Comparison of ENCODE assay signal across 22 cellular contexts in the genomic region with DNA sequence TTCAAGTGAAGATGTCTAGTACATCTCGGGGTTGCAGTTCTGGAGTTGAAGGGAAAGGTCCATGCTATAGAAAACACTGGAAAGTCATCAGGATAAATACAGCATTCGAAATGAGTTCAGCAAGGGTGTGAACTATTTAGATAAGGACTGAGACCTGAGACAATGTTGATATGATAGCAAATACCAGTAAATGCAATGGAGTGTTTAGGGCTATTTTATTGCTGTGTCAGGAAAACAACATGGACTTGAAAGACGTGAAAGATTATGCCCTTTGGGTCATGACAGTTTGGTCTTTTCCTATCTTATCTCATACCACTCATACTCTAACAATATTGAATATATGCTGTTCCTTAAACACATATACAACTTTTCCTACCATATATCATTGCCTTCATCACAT.
DNase-seq lines count a peak whose midpoint lies in the region; ATAC-seq, FAIRE-seq and TF ChIP-seq lines count a peak whose summit lies in the region.
"Had no signal": no experiment of that assay in that cellular context is flagged by ENCODE, and none has a peak within 500 bp of the region (broad histone marks: within the 10 kb centered on the region; RNA-seq: fewer than 3 reads in every experiment).

No MANE protein-coding gene starts in this region.

- H2BK12ac ChIP-seq in mesenchymal stem cell (ENCODE audit: low read length in 2 of 2): no peak overlapping the region

- H2AK9ac ChIP-seq in IMR-90 (replicated peaks; ENCODE audit: low read depth, low read length, poor library complexity): no peak overlapping the region

- H3K9me1 ChIP-seq in IMR-90 (ENCODE audit: insufficient read depth, low read length): no peaks in the 10 kb centered on the region

- TF ChIP-seq EP300 in A549 (IDR thresholded peaks at IDR 0.05): no peak

- POLR2A ChIA-PET in A549 (lab: Yijun Ruan, JAX): no interaction called here
- POLR2A ChIA-PET in IMR-90 (lab: Charles Lee; ENCODE audit: unreplicated experiment): no interaction called here

- H3K36me3 ChIP-seq in IMR-90 (ENCODE audit: control insufficient read depth, insufficient read depth, low read length) (no peaks in the 10 kb centered on the region), mesenchymal stem cell (ENCODE audit: control insufficient read depth in 1 of 2, insufficient read depth in 2 of 2, low read depth in 1 of 2, low read length in 2 of 2) (no peaks in the 10 kb centered on the region), parathyroid adenoma (ENCODE audit: control insufficient read depth, insufficient read depth, low read length) (no peaks in the 10 kb centered on the region), osteoblast (ENCODE audit: insufficient read depth, low read length) (no peaks in the 10 kb centered on the region)
- H3K36me3 ChIP-seq: BLaER1 treated with 17β-estradiol and CSF1 and Interleukin-3, amounts not matched to agents 10 nM and 100 nM had no signal

- DNase-seq in A549 (ENCODE audit: low read depth in 1 of 2, low spot score in 1 of 2) (no peak), IMR-90 (no peak), mesenchymal stem cell (peak; percentile 7), NCI-H446 treated with DMSO at 0.1 percent for 48 hours (lab: John Stamatoyannopoulos, UW) (no peak), osteoblast (ENCODE audit: insufficient read length, low spot score, missing footprints) (no peak)
- DNase-seq: 8988T; AML-193; Caco-2; Calu3; CD4-positive, alpha-beta T cell; CD8-positive, alpha-beta T cell; DMS79 treated with DMSO at 0.1 percent for 48 hours; GF-D8 had no signal

- H2BK20ac ChIP-seq in IMR-90 (ENCODE audit: low read depth, low read length): no peak overlapping the region

- H4K20me1 ChIP-seq in IMR-90 (ENCODE audit: insufficient read depth, low read length): no peaks in the 10 kb centered on the region
- no peaks in the 10 kb centered on the region for H4K20me1 ChIP-seq in osteoblast (ENCODE audit: insufficient read depth, low read length)
- H4K20me1 ChIP-seq: BLaER1 treated with 17β-estradiol and CSF1 and Interleukin-3, amounts not matched to agents 10 nM and 100 nM had no signal

- H3K23ac ChIP-seq in IMR-90 (ENCODE audit: low read depth, low read length) (no peak overlapping the region), mesenchymal stem cell (ENCODE audit: low read length in 2 of 2) (no peak overlapping the region)

- no peak overlapping the region for H4K91ac ChIP-seq in IMR-90 (ENCODE audit: insufficient read depth, low read depth, low read length)
- H4K91ac ChIP-seq in mesenchymal stem cell (ENCODE audit: low read length): no peak overlapping the region

- H3K27me3 ChIP-seq in IMR-90 (ENCODE audit: control insufficient read depth, insufficient read depth, low read length): no peaks in the 10 kb centered on the region
- no peaks in the 10 kb centered on the region for H3K27me3 ChIP-seq in mesenchymal stem cell (ENCODE audit: control insufficient read depth in 1 of 2, insufficient read depth in 1 of 2, low read length in 2 of 2)
- H3K27me3 ChIP-seq in parathyroid adenoma (ENCODE audit: control insufficient read depth, insufficient read depth, low read length): no peaks in the 10 kb centered on the region
- H3K27me3 ChIP-seq in osteoblast (ENCODE audit: insufficient read depth, low read length): no peaks in the 10 kb centered on the region
- H3K27me3 ChIP-seq: BLaER1 treated with 17β-estradiol and CSF1 and Interleukin-3, amounts not matched to agents 10 nM and 100 nM had no signal

- dilution Hi-C loops in IMR-90 (cut with HindIII; ENCODE audit: low sequenced_read_pairs, unreplicated experiment): no loop called here

- TF ChIP-seq CTCF in A549 (IDR thresholded peaks at IDR 0.05) (no peak), IMR-90 (conservative IDR thresholded peaks at IDR 0.05; ENCODE audit: low read depth, low read length) (no peak), parathyroid adenoma (IDR thresholded peaks at IDR 0.05) (no peak), osteoblast (IDR thresholded peaks at IDR 0.05; ENCODE audit: extremely low read depth, low read depth, low read length) (no peak)

- ATAC-seq in A549 (no peak), IMR-90 (ENCODE audit: low read depth) (no peak), HG03439 (IDR thresholded peaks at IDR 0.05; ENCODE audit: unreplicated experiment) (no peak)
- ATAC-seq: CD8-positive, alpha-beta T cell had no signal

- no peak for TF ChIP-seq RAD21 in A549 (conservative IDR thresholded peaks at IDR 0.05 in 1 of 2, IDR thresholded peaks at IDR 0.05 in 1 of 2)
- TF ChIP-seq RAD21 in IMR-90 (IDR thresholded peaks at IDR 0.05; ENCODE audit: low read length): no peak

- no peak overlapping the region for H4K5ac ChIP-seq in IMR-90 (ENCODE audit: low read depth, low read length)

- H2BK5ac ChIP-seq in IMR-90 (ENCODE audit: low read depth, low read length, poor library complexity, severe bottlenecking) (no peak overlapping the region), mesenchymal stem cell (ENCODE audit: low read depth, low read length, poor library complexity, severe bottlenecking) (no peak overlapping the region)

- H3K9me3 ChIP-seq in A549: no peaks in the 10 kb centered on the region; the same call in 2 of the 3 replicates
- no peaks in the 10 kb centered on the region for H3K9me3 ChIP-seq in IMR-90 (ENCODE audit: control insufficient read depth, insufficient read depth, low read length)
- H3K9me3 ChIP-seq in mesenchymal stem cell (ENCODE audit: control insufficient read depth, low read length): no peaks in the 10 kb centered on the region
- no peaks in the 10 kb centered on the region for H3K9me3 ChIP-seq in parathyroid adenoma (ENCODE audit: control insufficient read depth, low read length)
- no peaks in the 10 kb centered on the region for H3K9me3 ChIP-seq in osteoblast (ENCODE audit: low read depth, low read length)
- H3K9me3 ChIP-seq: BLaER1 treated with 17β-estradiol and CSF1 and Interleukin-3, amounts not matched to agents 10 nM and 100 nM; Caco-2 had no signal

- in situ Hi-C loops in IMR-90 (cut with MboI; ENCODE audit: low sequenced_read_pairs): loop anchor here (10.0 kb wide), 1 partner anchor 155 kb away; no protein-coding TSS in a partner anchor

- CTCF ChIA-PET in A549 (lab: Yijun Ruan, JAX): no interaction called here
- CTCF ChIA-PET in IMR-90 (lab: Yijun Ruan, JAX): no interaction called here

- H2BK120ac ChIP-seq in IMR-90 (ENCODE audit: low read depth, low read length): no peak overlapping the region
- H2BK120ac ChIP-seq in mesenchymal stem cell (ENCODE audit: low read depth, low read length): no peak overlapping the region

- no peak overlapping the region for H3K56ac ChIP-seq in IMR-90 (ENCODE audit: extremely low read depth, insufficient read depth, low read length)

- H3K27ac ChIP-seq in A549 (no peak overlapping the region), IMR-90 (ENCODE audit: insufficient read depth, low read length) (no peak overlapping the region), mesenchymal stem cell (ENCODE audit: low read length, poor library complexity, severe bottlenecking) (no peak overlapping the region), parathyroid adenoma (peak overlapping the region; percentile 48), osteoblast (ENCODE audit: low read depth, low read length) (no peak overlapping the region)
- H3K27ac ChIP-seq: BLaER1 treated with 17β-estradiol and CSF1 and Interleukin-3, amounts not matched to agents 10 nM and 100 nM; C4-2B had no signal

- H2BK15ac ChIP-seq in IMR-90 (ENCODE audit: low read depth, low read length) (no peak overlapping the region), mesenchymal stem cell (ENCODE audit: low read depth, poor library complexity, severe bottlenecking) (no peak overlapping the region)

- no TSS peak for BruUV-seq in IMR-90 (replicated peaks; lab: Mats Ljungman, UMichigan)

- no peak overlapping the region for H3K4me3 ChIP-seq in A549
- H3K4me3 ChIP-seq in IMR-90 (ENCODE audit: insufficient read depth, low read depth, low read length): no peak overlapping the region
- H3K4me3 ChIP-seq in mesenchymal stem cell (ENCODE audit: insufficient read depth in 1 of 2, low read depth in 1 of 2, low read length in 2 of 2): no peak overlapping the region
- no peak overlapping the region for H3K4me3 ChIP-seq in parathyroid adenoma (ENCODE audit: low read depth, low read length)
- no peak overlapping the region for H3K4me3 ChIP-seq in osteoblast (ENCODE audit: insufficient read depth, low read length)
- H3K4me3 ChIP-seq: BLaER1 treated with 17β-estradiol and CSF1 and Interleukin-3, amounts not matched to agents 10 nM and 100 nM had no signal

- TF ChIP-seq POLR2A in A549 (IDR thresholded peaks at IDR 0.05; ENCODE audit: low read length) (no peak), IMR-90 (IDR thresholded peaks at IDR 0.05; ENCODE audit: low read depth, low read length) (no peak)

- H2AK5ac ChIP-seq in IMR-90 (ENCODE audit: low read depth, low read length): no peak overlapping the region
- no peak overlapping the region for H2AK5ac ChIP-seq in mesenchymal stem cell (ENCODE audit: low read length, severe bottlenecking)

- H4K8ac ChIP-seq in IMR-90 (ENCODE audit: low read depth in 2 of 2, low read length in 2 of 2) (no peak overlapping the region), mesenchymal stem cell (ENCODE audit: low read length) (no peak overlapping the region)

- no peaks in the 10 kb centered on the region for H3K79me1 ChIP-seq in IMR-90 (ENCODE audit: low read depth in 1 of 2, low read length in 2 of 2)
- no peaks in the 10 kb centered on the region for H3K79me1 ChIP-seq in mesenchymal stem cell (replicated peaks; ENCODE audit: low read length, poor library complexity, severe bottlenecking)

- H3K79me2 ChIP-seq in parathyroid adenoma: no peaks in the 10 kb centered on the region
- H3K79me2 ChIP-seq in osteoblast (ENCODE audit: insufficient read depth, low read length): no peaks in the 10 kb centered on the region

- no peak overlapping the region for H3K14ac ChIP-seq in IMR-90 (replicated peaks; ENCODE audit: low read depth, low read length)
- peak overlapping the region in 1 of 2 experiments; percentile 36 for H3K14ac ChIP-seq in mesenchymal stem cell (ENCODE audit: low read length in 2 of 2)

- 1% methylated on average over 3 of the region's 3 CpGs for WGBS in A549 (ENCODE audit: missing lambda C conversion rate)
- WGBS in IMR-90 (ENCODE audit: extremely low coverage in 2 of 2, insufficient read length in 1 of 2), 2 experiments: 40% methylated on average over 1 of the region's 3 CpGs; no CpG with 5 or more reads in 1 of the 2 experiments
- 47% methylated on average over 3 of the region's 3 CpGs for WGBS in mesenchymal stem cell

- H2AFZ ChIP-seq in IMR-90 (replicated peaks; ENCODE audit: low read length, poor library complexity): no peak overlapping the region
- H2AFZ ChIP-seq in mesenchymal stem cell (ENCODE audit: low read depth, low read length): peak overlapping the region; percentile 14
- peak overlapping the region; percentile 39 for H2AFZ ChIP-seq in parathyroid adenoma
- H2AFZ ChIP-seq in osteoblast (ENCODE audit: low read length): no peak overlapping the region

- H3K9ac ChIP-seq in IMR-90 (ENCODE audit: low read depth, low read length): no peak overlapping the region
- H3K9ac ChIP-seq in mesenchymal stem cell (ENCODE audit: low read length): no peak overlapping the region
- H3K9ac ChIP-seq in parathyroid adenoma: no peak overlapping the region
- H3K9ac ChIP-seq: BLaER1 treated with 17β-estradiol and CSF1 and Interleukin-3, amounts not matched to agents 10 nM and 100 nM had no signal

- no peaks in the 10 kb centered on the region for H3K4me1 ChIP-seq in A549
- no peaks in the 10 kb centered on the region for H3K4me1 ChIP-seq in IMR-90 (ENCODE audit: control insufficient read depth, insufficient read depth, low read length)
- H3K4me1 ChIP-seq in mesenchymal stem cell (ENCODE audit: control insufficient read depth, insufficient read depth, low read depth, low read length): no peaks in the 10 kb centered on the region
- peaks cover 29% of the 10 kb centered on the region for H3K4me1 ChIP-seq in parathyroid adenoma
- no peaks in the 10 kb centered on the region for H3K4me1 ChIP-seq in osteoblast (ENCODE audit: insufficient read depth, low read length)
- H3K4me1 ChIP-seq: Caco-2 had no signal

- FAIRE-seq in A549 (lab: Jason Lieb, UNC): no peak
- FAIRE-seq: A204.1, D721Med, G401.6, GM12891, GM19239 had no signal

- no peak overlapping the region for H3K4ac ChIP-seq in IMR-90 (ENCODE audit: low read depth, low read length)
- no peak overlapping the region for H3K4ac ChIP-seq in mesenchymal stem cell (ENCODE audit: low read depth in 1 of 2, low read length in 2 of 2)

- intact Hi-C loops in IMR-90 (cut with micrococcal nuclease): loop anchor here (5.0 to 10.0 kb wide), 3 partner anchors 775 to 1885 kb away; no protein-coding TSS in a partner anchor

- H3K18ac ChIP-seq in IMR-90 (ENCODE audit: low read depth, low read length) (no peak overlapping the region), mesenchymal stem cell (ENCODE audit: low read depth in 1 of 2, low read length in 2 of 2) (no peak overlapping the region)

- H3K4me2 ChIP-seq in A549 (no peak overlapping the region), IMR-90 (ENCODE audit: low read depth, low read length) (no peak overlapping the region), mesenchymal stem cell (ENCODE audit: low read length, poor library complexity, severe bottlenecking) (no peak overlapping the region), parathyroid adenoma (ENCODE audit: low read length) (no peak overlapping the region), osteoblast (ENCODE audit: insufficient read depth, low read length) (no peak overlapping the region)
- H3K4me2 ChIP-seq: BLaER1 treated with 17β-estradiol and CSF1 and Interleukin-3, amounts not matched to agents 10 nM and 100 nM had no signal

Comparison
In these comparisons a context has a peak if more than half of its experiments do, and no peak if none do; other contexts are left out.
1. H2AFZ ChIP-seq: peak in mesenchymal stem cell (single experiment) and parathyroid adenoma (single experiment); none in IMR-90 (single experiment) and osteoblast (single experiment).